31 cellular contexts compared by ENCODE assay signal in the genomic region with DNA sequence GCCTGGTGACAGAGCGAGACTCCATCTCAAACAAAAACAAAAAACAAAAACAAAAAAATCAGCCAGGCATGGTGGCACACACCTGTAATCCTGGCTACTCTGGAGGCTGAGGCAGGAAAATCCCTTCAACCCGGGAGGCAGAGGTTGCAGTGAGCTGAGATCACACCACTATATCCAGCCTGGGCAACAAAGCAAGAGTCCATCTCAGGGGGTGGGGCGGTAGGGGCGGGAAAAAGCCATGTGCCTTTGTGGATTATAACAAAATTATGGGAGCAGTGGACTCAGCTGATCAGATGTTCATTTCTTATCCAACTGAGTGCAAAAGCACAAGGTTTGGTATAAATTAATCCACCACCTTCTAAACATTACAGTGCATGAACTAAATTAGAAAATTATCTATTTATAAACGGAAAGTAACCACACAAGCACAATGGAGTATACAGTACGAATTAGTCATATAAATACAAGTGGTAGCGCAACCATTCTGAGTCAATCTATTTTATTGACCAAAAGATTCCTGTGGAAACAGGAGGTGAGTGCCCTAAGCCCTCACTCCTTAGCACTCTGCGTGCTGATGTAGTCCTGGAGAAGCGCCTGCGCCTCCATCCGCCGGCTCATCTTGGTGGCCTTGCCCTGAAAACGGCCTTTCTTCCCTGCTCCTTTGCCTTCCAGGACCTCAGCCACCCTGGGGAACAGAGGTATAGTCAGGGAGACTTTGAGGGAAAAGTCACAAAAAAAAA. TPM values are rescaled to one million over a fixed set of nuclear protein-coding genes. Genes with fewer than 3 reads are reported as not detected.
"Had no signal": no experiment of that assay in that cellular context is flagged by ENCODE, and none has a peak within 500 bp of the region (broad histone marks: within the 10 kb centered on the region; RNA-seq: fewer than 3 reads in every experiment).

No MANE protein-coding gene starts in this region.

- H3K27ac ChIP-seq: breast epithelium, gastroesophageal sphincter, pancreas, psoas muscle, tibial nerve had no signal

- H3K4me3 Mint-ChIP-seq: activated CD4-positive, alpha-beta T cell treated with anti-CD3 and anti-CD28 coated beads for 36 hours; activated naive CD4-positive, alpha-beta T cell treated with anti-CD3 and anti-CD28 coated beads, Interleukin-2, amount 50 U/mL, for 24 hours; activated naive CD8-positive, alpha-beta T cell treated with anti-CD3 and anti-CD28 coated beads, Interleukin-2, amount 50 U/mL, for 24 hours; naive thymus-derived CD4-positive, alpha-beta T cell; neural crest cell had no signal

- H3K27ac Mint-ChIP-seq: activated naive CD8-positive, alpha-beta T cell treated with anti-CD3 and anti-CD28 coated beads, Interleukin-2, amount 50 U/mL, for 24 hours; activated T-helper 2 cell treated with anti-CD3 and anti-CD28 coated beads, Interferon-gamma antibody, Interleukin-2, Interleukin-4, amounts not matched to agents 10 μg/mL and 5 μg/mL and 100 μg/mL, durations not matched to agents 14 hours and 24 hours and 36 hours had no signal

- H3K27me3 ChIP-seq: breast epithelium, gastroesophageal sphincter, pancreas, tibial nerve had no signal

- H3K4me1 ChIP-seq: breast epithelium, pancreas, psoas muscle, tibial nerve had no signal

- ATAC-seq: activated CD4-positive, alpha-beta T cell treated with anti-CD3 and anti-CD28 coated beads for 36 hours; activated naive CD8-positive, alpha-beta T cell treated with anti-CD3 and anti-CD28 coated beads, Interleukin-2, amount 50 U/mL, for 24 hours; gastroesophageal sphincter; left cardiac atrium; left ventricle myocardium superior; naive thymus-derived CD4-positive, alpha-beta T cell; pancreas had no signal

- FAIRE-seq: endothelial cell of umbilical vein, keratinocyte, pancreas had no signal

- H3K4me3 ChIP-seq: breast epithelium, gastroesophageal sphincter, pancreas, psoas muscle, tibial nerve had no signal

- H3K27me3 Mint-ChIP-seq: activated CD4-positive, alpha-beta T cell treated with anti-CD3 and anti-CD28 coated beads for 36 hours; activated naive CD4-positive, alpha-beta T cell treated with anti-CD3 and anti-CD28 coated beads, Interleukin-2, amount 50 U/mL, for 24 hours; activated naive CD8-positive, alpha-beta T cell treated with anti-CD3 and anti-CD28 coated beads, Interleukin-2, amount 50 U/mL, for 24 hours; naive thymus-derived CD4-positive, alpha-beta T cell had no signal

- H3K9me3 Mint-ChIP-seq: activated naive CD4-positive, alpha-beta T cell treated with anti-CD3 and anti-CD28 coated beads, Interleukin-2, amount 50 U/mL, for 24 hours; activated naive CD8-positive, alpha-beta T cell treated with anti-CD3 and anti-CD28 coated beads, Interleukin-2, amount 50 U/mL, for 24 hours; activated T-helper 2 cell treated with anti-CD3 and anti-CD28 coated beads, Interferon-gamma antibody, Interleukin-2, Interleukin-4, amounts not matched to agents 10 μg/mL and 5 μg/mL and 100 μg/mL, durations not matched to agents 14 hours and 24 hours and 36 hours; naive thymus-derived CD4-positive, alpha-beta T cell; neural crest cell had no signal

- H3K9me3 ChIP-seq: breast epithelium, gastroesophageal sphincter, pancreas, psoas muscle, tibial nerve had no signal

- H3K4me1 Mint-ChIP-seq: activated CD4-positive, alpha-beta T cell treated with anti-CD3 and anti-CD28 coated beads for 36 hours; activated naive CD4-positive, alpha-beta T cell treated with anti-CD3 and anti-CD28 coated beads, Interleukin-2, amount 50 U/mL, for 24 hours; activated naive CD8-positive, alpha-beta T cell treated with anti-CD3 and anti-CD28 coated beads, Interleukin-2, amount 50 U/mL, for 24 hours; naive thymus-derived CD4-positive, alpha-beta T cell; neural crest cell had no signal

- DNase-seq: activated CD4-positive, alpha-beta T cell treated with anti-CD3 and anti-CD28 coated beads for 36 hours; activated CD4-positive, alpha-beta T cell treated with anti-CD3 and anti-CD28 coated beads, Interleukin-2, amount 50 U/mL, for 48 hours; activated CD4-positive, CD25-positive, alpha-beta regulatory T cell; activated CD8-positive, alpha-beta memory T cell treated with anti-CD3 and anti-CD28 coated beads, Interleukin-2, amount 50 U/mL, for 48 hours; activated naive CD8-positive, alpha-beta T cell treated with anti-CD3 and anti-CD28 coated beads, Interleukin-2, amount 50 U/mL, for 24 hours; activated T-cell treated with anti-CD3 and anti-CD28 coated beads, Interleukin-2, amount 50 U/mL, for 48 hours; amygdala; central memory CD4-positive, alpha-beta T cell; hippocampal formation; left cardiac atrium; left ventricle myocardium superior; naive thymus-derived CD4-positive, alpha-beta T cell; nucleus accumbens; pancreas; psoas muscle; stimulated activated CD4-positive, alpha-beta T cell treated with anti-CD3 and anti-CD28 coated beads, Interleukin-15, amount 100 ng/mL, for 24 hours; stimulated activated CD4-positive, alpha-beta T cell treated with anti-CD3 and anti-CD28 coated beads, Interleukin-2, amount 100 ng/mL, for 24 hours; stimulated activated naive CD4-positive, alpha-beta T cell; T-helper 1 cell had no signal

RNA-seq across cellular contexts. Expression of a gene that starts 29.7 kb away (rescaled TPM):
- total RNA-seq: endothelial cell of umbilical vein, tibial nerve had no signal
- polyA plus RNA-seq: naive thymus-derived CD4-positive, alpha-beta T cell had no signal

RNA-seq across cellular contexts. Expression of a gene that starts 49.6 kb away (rescaled TPM):
- total RNA-seq: activated CD4-positive, alpha-beta T cell treated with anti-CD3 and anti-CD28 coated beads for 36 hours; activated T-helper 2 cell treated with anti-CD3 and anti-CD28 coated beads, Interferon-gamma antibody, Interleukin-2, Interleukin-4, amounts not matched to agents 10 μg/mL and 5 μg/mL and 100 μg/mL, durations not matched to agents 14 hours and 24 hours and 36 hours; breast epithelium; endothelial cell of umbilical vein; gastroesophageal sphincter; left cardiac atrium; left ventricle myocardium superior; lung microvascular endothelial cell; naive thymus-derived CD4-positive, alpha-beta T cell; neural crest cell; psoas muscle; temporal lobe; tibial nerve; urinary bladder had no signal
- polyA plus RNA-seq: endothelial cell of umbilical vein; esophagus; keratinocyte; naive thymus-derived CD4-positive, alpha-beta T cell had no signal
